In genomic region chr5:21496056-21496455, GRCh38 we compare ENCODE assay signal across 6 cellular contexts.
DNase-seq lines count a peak whose midpoint lies in the region; ATAC-seq and TF ChIP-seq lines count a peak whose summit lies in the region.
"Not testable (repeated sequence)": the region's sequence is repeated elsewhere in the genome, so short reads cannot be mapped to it uniquely, and the experiment has no call there.

No MANE protein-coding gene starts in this region.

- not testable (repeated sequence) for H3K9me3 ChIP-seq in HEK293 (ENCODE audit: control insufficient read depth, insufficient read depth, low read depth, low read length); mucosa of descending colon

- not testable (repeated sequence) for ATAC-seq in activated naive CD8-positive, alpha-beta T cell treated with anti-CD3 and anti-CD28 coated beads, Interleukin-2, amount 10 ng/mL, durations not matched to agents 7 days and 5 days (ENCODE audit: low read depth); mucosa of descending colon; stimulated activated naive B cell treated with anti-CD40 and anti-IgM and Interleukin-4, amounts not matched to agents 10 μg/mL and 1 μg/mL and 100 μg/mL, for 72 hours (replicated peaks)

- H3K27ac Mint-ChIP-seq in activated CD4-positive, alpha-beta T cell treated with anti-CD3 and anti-CD28 coated beads, Interleukin-2, amount 10 ng/mL, durations not matched to agents 24 days and 14 days; activated naive CD8-positive, alpha-beta T cell treated with anti-CD3 and anti-CD28 coated beads, Interleukin-2, amount 10 ng/mL, durations not matched to agents 7 days and 5 days: not testable (repeated sequence)
- H3K27ac Mint-ChIP-seq in stimulated activated naive B cell treated with anti-CD40 and anti-IgM and Interleukin-4, amounts not matched to agents 10 μg/mL and 1 μg/mL and 100 μg/mL, for 72 hours: peak overlapping the region; percentile 14

- not testable (repeated sequence) for TF ChIP-seq CTCF in HEK293 (tag by site-specific recombination; IDR thresholded peaks at IDR 0.05); mucosa of descending colon (IDR thresholded peaks at IDR 0.05)

- not testable (repeated sequence) for H3K4me1 ChIP-seq in HEK293 (ENCODE audit: control insufficient read depth, insufficient read depth, low read length); mucosa of descending colon (ENCODE audit: low read depth)

- CTCF ChIA-PET in HEK293 (lab: Yijun Ruan, JAX): not testable (repeated sequence)

- not testable (repeated sequence) for H3K4me3 ChIP-seq in HEK293 (ENCODE audit: low read depth, low read length); mucosa of descending colon

- POLR2A ChIA-PET in HEK293 (lab: Yijun Ruan, JAX); activated naive CD8-positive, alpha-beta T cell treated with anti-CD3 and anti-CD28 coated beads, Interleukin-2, amount 10 ng/mL, durations not matched to agents 7 days and 5 days (lab: Charles Lee): not testable (repeated sequence)

- not testable (repeated sequence) for H3K36me3 ChIP-seq in HEK293 (ENCODE audit: control insufficient read depth in 2 of 2, insufficient read depth in 1 of 2, low read length in 2 of 2); mucosa of descending colon (ENCODE audit: low read depth)

- intact Hi-C loops in activated CD4-positive, alpha-beta T cell treated with anti-CD3 and anti-CD28 coated beads, Interleukin-2, amount 10 ng/mL, durations not matched to agents 24 days and 14 days (cut with micrococcal nuclease); cardiac septum (cut with DNase I); mucosa of descending colon (cut with DNase I, micrococcal nuclease): not testable (repeated sequence)

- not testable (repeated sequence) for H3K4me3 Mint-ChIP-seq in activated CD4-positive, alpha-beta T cell treated with anti-CD3 and anti-CD28 coated beads, Interleukin-2, amount 10 ng/mL, durations not matched to agents 24 days and 14 days; activated naive CD8-positive, alpha-beta T cell treated with anti-CD3 and anti-CD28 coated beads, Interleukin-2, amount 10 ng/mL, durations not matched to agents 7 days and 5 days; stimulated activated naive B cell treated with anti-CD40 and anti-IgM and Interleukin-4, amounts not matched to agents 10 μg/mL and 1 μg/mL and 100 μg/mL, for 72 hours

- H3K27ac ChIP-seq in HEK293 (ENCODE audit: extremely low read depth, low read depth, low read length): not testable (repeated sequence)

- H3K9me3 Mint-ChIP-seq in activated CD4-positive, alpha-beta T cell treated with anti-CD3 and anti-CD28 coated beads, Interleukin-2, amount 10 ng/mL, durations not matched to agents 24 days and 14 days; activated naive CD8-positive, alpha-beta T cell treated with anti-CD3 and anti-CD28 coated beads, Interleukin-2, amount 10 ng/mL, durations not matched to agents 7 days and 5 days; stimulated activated naive B cell treated with anti-CD40 and anti-IgM and Interleukin-4, amounts not matched to agents 10 μg/mL and 1 μg/mL and 100 μg/mL, for 72 hours: not testable (repeated sequence)

- DNase-seq in activated CD4-positive, alpha-beta T cell treated with anti-CD3 and anti-CD28 coated beads, Interleukin-2, amount 10 ng/mL, durations not matched to agents 24 days and 14 days: peak; percentile 64
- DNase-seq in activated naive CD8-positive, alpha-beta T cell treated with anti-CD3 and anti-CD28 coated beads, Interleukin-2, amount 10 ng/mL, durations not matched to agents 7 days and 5 days: peak; percentile 55
- DNase-seq in cardiac septum (ENCODE audit: low spot score) (peak; percentile 77), mucosa of descending colon (peak in 2 of 3 donors; percentile 34 to 38)
- DNase-seq in stimulated activated naive B cell treated with anti-CD40 and anti-IgM and Interleukin-4, amounts not matched to agents 10 μg/mL and 1 μg/mL and 100 μg/mL, for 72 hours: not testable (repeated sequence)

- H3K4me1 Mint-ChIP-seq in activated CD4-positive, alpha-beta T cell treated with anti-CD3 and anti-CD28 coated beads, Interleukin-2, amount 10 ng/mL, durations not matched to agents 24 days and 14 days; activated naive CD8-positive, alpha-beta T cell treated with anti-CD3 and anti-CD28 coated beads, Interleukin-2, amount 10 ng/mL, durations not matched to agents 7 days and 5 days; stimulated activated naive B cell treated with anti-CD40 and anti-IgM and Interleukin-4, amounts not matched to agents 10 μg/mL and 1 μg/mL and 100 μg/mL, for 72 hours: not testable (repeated sequence)

- H3K36me3 Mint-ChIP-seq in activated CD4-positive, alpha-beta T cell treated with anti-CD3 and anti-CD28 coated beads, Interleukin-2, amount 10 ng/mL, durations not matched to agents 24 days and 14 days (ENCODE audit: low read depth); activated naive CD8-positive, alpha-beta T cell treated with anti-CD3 and anti-CD28 coated beads, Interleukin-2, amount 10 ng/mL, durations not matched to agents 7 days and 5 days: not testable (repeated sequence)
- H3K36me3 Mint-ChIP-seq in stimulated activated naive B cell treated with anti-CD40 and anti-IgM and Interleukin-4, amounts not matched to agents 10 μg/mL and 1 μg/mL and 100 μg/mL, for 72 hours: peaks cover 21 to 28% of the 10 kb centered on the region in 2 donors

- not testable (repeated sequence) for H3K27me3 Mint-ChIP-seq in activated CD4-positive, alpha-beta T cell treated with anti-CD3 and anti-CD28 coated beads, Interleukin-2, amount 10 ng/mL, durations not matched to agents 24 days and 14 days; activated naive CD8-positive, alpha-beta T cell treated with anti-CD3 and anti-CD28 coated beads, Interleukin-2, amount 10 ng/mL, durations not matched to agents 7 days and 5 days; stimulated activated naive B cell treated with anti-CD40 and anti-IgM and Interleukin-4, amounts not matched to agents 10 μg/mL and 1 μg/mL and 100 μg/mL, for 72 hours

TF ChIP-seq in HEK293, 187 proteins besides CTCF, POLR2A, EP300 and RAD21:
- TF ChIP-seq ZNF121 (tag by site-specific recombination; IDR thresholded peaks at IDR 0.05): peak; percentile 80
